ENCODE assay signal across 29 cellular contexts in genomic region chr4:45349859-45350258, GRCh38.
DNase-seq lines count a peak whose midpoint lies in the region; ATAC-seq, FAIRE-seq and TF ChIP-seq lines count a peak whose summit lies in the region.
"Had no signal": no experiment of that assay in that cellular context is flagged by ENCODE, and none has a peak within 500 bp of the region (broad histone marks: within the 10 kb centered on the region; RNA-seq: fewer than 3 reads in every experiment).

No MANE protein-coding gene starts in this region.

- no peak for TF ChIP-seq POLR2A in GM18505 (IDR thresholded peaks at IDR 0.05; ENCODE audit: borderline replicate concordance, extremely low read depth, insufficient read depth, insufficient read length)
- no peak for TF ChIP-seq POLR2A in GM12878 (IDR thresholded peaks at IDR 0.05; ENCODE audit: low read depth, low read length)

- SMC1A ChIA-PET in GM12878 (lab: Charles Lee; ENCODE audit: uncharacterized antibody, unreplicated experiment), result no interaction called here

- H4K20me1 ChIP-seq in GM12878 (ENCODE audit: control insufficient read depth, insufficient read depth), result no peaks in the 10 kb centered on the region

- CTCF ChIA-PET in GM12878 (lab: Yijun Ruan, JAX), result no interaction called here

- H3K79me2 ChIP-seq in GM12878 (ENCODE audit: control insufficient read depth, insufficient read depth, low read length) (no peaks in the 10 kb centered on the region), parathyroid adenoma (no peaks in the 10 kb centered on the region)

- POLR2A ChIA-PET in GM12878 (lab: Charles Lee), result no interaction called here

- intact Hi-C loops in GM12878 (cut with micrococcal nuclease; ENCODE audit: unreplicated experiment), result no loop called here

- no peaks in the 10 kb centered on the region for H3K36me3 Mint-ChIP-seq in glutamatergic neuron (ENCODE audit: unreplicated experiment)
- H3K36me3 Mint-ChIP-seq: CD4-positive, CD25-positive, alpha-beta regulatory T cell; naive thymus-derived CD4-positive, alpha-beta T cell; T-cell had no signal

- RAD21 ChIA-PET in GM12878 (lab: Charles Lee; ENCODE audit: unreplicated experiment), result no interaction called here

- no peak overlapping the region for H3K27ac ChIP-seq in GM12878 (ENCODE audit: control insufficient read depth, insufficient read depth)
- H3K27ac ChIP-seq in parathyroid adenoma, result no peak overlapping the region
- H3K27ac ChIP-seq: adrenal gland, colonic mucosa, ovary, suprapubic skin had no signal

- 100% methylated on average over 1 of the region's 1 CpG for WGBS in GM12878 (ENCODE audit: insufficient coverage, insufficient replicate concordance, low lambda C conversion rate, missing lambda C conversion rate)

- peak; percentile 13 for ATAC-seq in GM18505 (IDR thresholded peaks at IDR 0.05; ENCODE audit: unreplicated experiment)
- peak; percentile 19 for ATAC-seq in HG02642 (IDR thresholded peaks at IDR 0.05; ENCODE audit: poor library complexity, unreplicated experiment)
- ATAC-seq in GM12878, result no peak; the same call in 2 of the 3 replicates
- ATAC-seq in GM21529 (IDR thresholded peaks at IDR 0.05; ENCODE audit: unreplicated experiment), result no peak
- ATAC-seq in GM21737 (IDR thresholded peaks at IDR 0.05; ENCODE audit: unreplicated experiment), result no peak
- ATAC-seq: activated CD8-positive, alpha-beta T cell treated with anti-CD3 and anti-CD28 coated beads, Interleukin-2, amount 10 ng/mL, durations not matched to agents 7 days and 5 days; naive thymus-derived CD4-positive, alpha-beta T cell; T-cell had no signal

- peaks cover 53% of the 10 kb centered on the region for H3K4me1 Mint-ChIP-seq in glutamatergic neuron (ENCODE audit: low read depth, unreplicated experiment)
- H3K4me1 Mint-ChIP-seq: CD4-positive, CD25-positive, alpha-beta regulatory T cell; naive thymus-derived CD4-positive, alpha-beta T cell; T-cell had no signal

- no peak for TF ChIP-seq RAD21 in GM12878 (IDR thresholded peaks at IDR 0.05; ENCODE audit: insufficient read depth, low read depth, low read length)

- FAIRE-seq in GM12878 (lab: Jason Lieb, UNC), result no peak
- FAIRE-seq: bronchial epithelial cell, TTC549 had no signal

- TF ChIP-seq CTCF in GM12878 (IDR thresholded peaks at IDR 0.05 in 2 of 3, conservative IDR thresholded peaks at IDR 0.05 in 1 of 3; ENCODE audit: control insufficient read depth in 2 of 3, extremely low read depth in 1 of 3, insufficient read depth in 1 of 3, low read depth in 3 of 3, low read length in 3 of 3) (no peak), parathyroid adenoma (IDR thresholded peaks at IDR 0.05) (no peak), glutamatergic neuron (IDR thresholded peaks at IDR 0.05; ENCODE audit: partially characterized antibody, unreplicated experiment) (no peak)

- no peaks in the 10 kb centered on the region for H3K4me1 ChIP-seq in GM12878 (ENCODE audit: control insufficient read depth, insufficient read depth, low read length)
- H3K4me1 ChIP-seq in parathyroid adenoma, result no peaks in the 10 kb centered on the region
- H3K4me1 ChIP-seq: colonic mucosa had no signal

- H3K27ac Mint-ChIP-seq in glutamatergic neuron (ENCODE audit: unreplicated experiment), result no peak overlapping the region
- H3K27ac Mint-ChIP-seq: activated CD8-positive, alpha-beta T cell treated with anti-CD3 and anti-CD28 coated beads, Interleukin-2, amount 10 ng/mL, durations not matched to agents 7 days and 5 days; CD4-positive, CD25-positive, alpha-beta regulatory T cell; T-cell had no signal

- H3K4me3 ChIP-seq in GM12878 (no peak overlapping the region), parathyroid adenoma (ENCODE audit: low read depth, low read length) (peak overlapping the region; percentile 12)
- H3K4me3 ChIP-seq: colonic mucosa, suprapubic skin had no signal

- H3K27me3 Mint-ChIP-seq in glutamatergic neuron (ENCODE audit: unreplicated experiment), result peaks cover 2% of the 10 kb centered on the region
- H3K27me3 Mint-ChIP-seq: CD4-positive, CD25-positive, alpha-beta regulatory T cell; naive thymus-derived CD4-positive, alpha-beta T cell; T-cell had no signal

- BruUV-seq in GM12878 (replicated peaks; lab: Mats Ljungman, UMichigan), result no TSS peak

- H3K4me3 Mint-ChIP-seq in glutamatergic neuron (ENCODE audit: unreplicated experiment), result no peak overlapping the region
- H3K4me3 Mint-ChIP-seq: activated CD8-positive, alpha-beta T cell treated with anti-CD3 and anti-CD28 coated beads, Interleukin-2, amount 10 ng/mL, durations not matched to agents 7 days and 5 days; CD4-positive, CD25-positive, alpha-beta regulatory T cell; naive thymus-derived CD4-positive, alpha-beta T cell; T-cell had no signal

- H2AFZ ChIP-seq in GM12878 (ENCODE audit: control insufficient read depth, low read depth, low read length) (peak overlapping the region; percentile 78), parathyroid adenoma (no peak overlapping the region)

- H3K9ac ChIP-seq in GM12878 (ENCODE audit: control insufficient read depth, insufficient read depth, low read length) (no peak overlapping the region), parathyroid adenoma (no peak overlapping the region)

- peaks cover 5% of the 10 kb centered on the region for H3K9me3 Mint-ChIP-seq in glutamatergic neuron (ENCODE audit: unreplicated experiment)

- in situ Hi-C loops in GM12878 (cut with MboI), result no loop called here

- H3K36me3 ChIP-seq in GM12878 (ENCODE audit: control insufficient read depth in 2 of 2, insufficient read depth in 2 of 2, low read length in 1 of 2), result no peaks in the 10 kb centered on the region
- no peaks in the 10 kb centered on the region for H3K36me3 ChIP-seq in parathyroid adenoma (ENCODE audit: control insufficient read depth, insufficient read depth, low read length)
- H3K36me3 ChIP-seq: adrenal gland, colonic mucosa, ovary, suprapubic skin had no signal

- H3K27me3 ChIP-seq in GM12878 (replicated peaks in 1 of 2; ENCODE audit: control insufficient read depth in 2 of 2, insufficient read depth in 2 of 2, low read length in 1 of 2) (no peaks in the 10 kb centered on the region), parathyroid adenoma (ENCODE audit: control insufficient read depth, insufficient read depth, low read length) (no peaks in the 10 kb centered on the region)
- H3K27me3 ChIP-seq: adrenal gland, colonic mucosa, ovary, suprapubic skin had no signal

- DNase-seq in GM12878 (ENCODE audit: low read depth, low spot score), result no peak
- DNase-seq in effector CD4-positive, alpha-beta T cell, result no peak
- no peak for DNase-seq in glutamatergic neuron
- DNase-seq: activated CD4-positive, CD25-positive, alpha-beta regulatory T cell treated with anti-CD3 and anti-CD28 coated beads, Interleukin-2, amount 50 U/mL, for 72 hours; activated CD8-positive, alpha-beta T cell treated with anti-CD3 and anti-CD28 coated beads, Interleukin-2, amount 10 ng/mL, durations not matched to agents 7 days and 5 days; activated gamma-delta T cell treated with Interleukin-2 at 50 U/mL for 16 hours; adrenal gland; CD4-positive, CD25-positive, alpha-beta regulatory T cell; colonic mucosa; H7; left cardiac atrium; naive thymus-derived CD4-positive, alpha-beta T cell; NCI-H1105 treated with DMSO at 0.1 percent for 48 hours; NCI-H2081; NCI-H82; ovary; right cardiac atrium; SIG-M5; stimulated activated CD4-positive, alpha-beta T cell treated with anti-CD3 and anti-CD28 coated beads, Interleukin-15, amount 100 ng/mL, for 24 hours; stimulated activated CD8-positive, alpha-beta memory T cell treated with anti-CD3 and anti-CD28 coated beads, Interleukin-4, amount 100 ng/mL, for 48 hours; T-cell had no signal

- H3K9me3 ChIP-seq in GM12878 (replicated peaks; ENCODE audit: control insufficient read depth, insufficient read depth, low read length), result no peaks in the 10 kb centered on the region
- no peaks in the 10 kb centered on the region for H3K9me3 ChIP-seq in parathyroid adenoma (ENCODE audit: control insufficient read depth, low read length)
- H3K9me3 ChIP-seq: colonic mucosa, ovary, suprapubic skin had no signal

- H3K4me2 ChIP-seq in GM12878 (ENCODE audit: control insufficient read depth, insufficient read depth) (no peak overlapping the region; the same call in 1 of the 2 replicates), parathyroid adenoma (ENCODE audit: low read length) (no peak overlapping the region)

- TF ChIP-seq EP300 in GM12878 (IDR thresholded peaks at IDR 0.05; ENCODE audit: borderline replicate concordance in 1 of 2, control insufficient read depth in 1 of 2, low read depth in 2 of 2, low read length in 2 of 2), result no peak

TF ChIP-seq in GM12878, 131 proteins besides CTCF, POLR2A, EP300 and RAD21 (continues in another document):
- no peak for TF ChIP-seq RUNX3 (IDR thresholded peaks at IDR 0.05; ENCODE audit: low read length)
- TF ChIP-seq GABPA (IDR thresholded peaks at IDR 0.05; ENCODE audit: low read depth), result no peak
- no peak for TF ChIP-seq PRDM15 (CRISPR knock-in tag; IDR thresholded peaks at IDR 0.05)
- TF ChIP-seq TARDBP (IDR thresholded peaks at IDR 0.05; ENCODE audit: borderline replicate concordance), result no peak
- no peak for TF ChIP-seq DPF2 (IDR thresholded peaks at IDR 0.05)
- TF ChIP-seq HDAC2 (IDR thresholded peaks at IDR 0.05), result no peak
- TF ChIP-seq RFX5 (IDR thresholded peaks at IDR 0.05; ENCODE audit: low read depth, low read length), result no peak
- no peak for TF ChIP-seq ZSCAN29 (IDR thresholded peaks at IDR 0.05)

Comparison
In these comparisons a context has a peak if more than half of its experiments do, and no peak if none do; other contexts are left out.
1. ATAC-seq: peak in GM18505 (single experiment) and HG02642 (single experiment); none in GM12878 (single experiment), GM21529 (single experiment) and GM21737 (single experiment).